Comparison of ENCODE assay signal across 20 cellular contexts in the genomic region with DNA sequence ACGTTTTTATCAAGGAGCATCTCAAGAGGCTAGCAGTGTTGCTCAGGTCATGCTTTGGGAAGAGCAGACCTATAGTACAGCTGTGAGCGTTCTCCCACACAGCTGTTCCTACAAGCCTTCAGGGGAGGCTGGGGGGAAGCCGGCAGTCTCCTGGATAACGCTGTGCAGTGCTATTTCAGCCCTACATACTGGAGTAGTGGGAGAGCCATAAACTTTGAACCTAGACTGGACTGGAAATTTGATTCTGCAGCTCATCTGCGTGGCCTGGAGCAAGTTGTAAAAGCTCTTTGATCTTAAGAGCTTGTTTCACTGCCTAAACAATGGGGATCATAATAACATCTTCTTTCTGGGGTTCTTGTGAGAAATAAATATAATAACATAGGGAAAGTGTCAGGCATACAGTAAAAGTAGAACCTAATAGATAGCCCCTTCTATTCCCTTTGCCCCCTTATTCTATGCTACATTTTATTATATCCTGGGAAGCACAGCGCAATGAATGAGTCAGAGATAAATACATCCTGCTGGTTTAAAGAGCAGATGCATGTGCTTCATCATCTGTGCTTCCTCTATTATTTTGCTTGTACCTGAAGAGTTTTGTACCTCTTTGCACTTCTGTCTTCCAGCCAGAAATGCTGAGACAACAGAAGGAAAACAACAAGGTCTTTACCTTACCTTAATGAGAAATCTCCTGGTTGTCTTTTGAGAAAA. TPM values are rescaled to one million over a fixed set of nuclear protein-coding genes. Genes with fewer than 3 reads are reported as not detected.
A peak's percentile ranks its signal among the peaks of the same experiment; 100 is the strongest.
DNase-seq lines count a peak whose midpoint lies in the region; ATAC-seq and TF ChIP-seq lines count a peak whose summit lies in the region.
"Had no signal": no experiment of that assay in that cellular context is flagged by ENCODE, and none has a peak within 500 bp of the region (broad histone marks: within the 10 kb centered on the region; RNA-seq: fewer than 3 reads in every experiment).

No MANE protein-coding gene starts in this region.

- no peaks in the 10 kb centered on the region for H3K36me3 ChIP-seq in PC-3 (ENCODE audit: low read depth, low read length)

- no peak overlapping the region for H3K9ac ChIP-seq in PC-3 (ENCODE audit: low read length)

- no peak overlapping the region for H3K4me3 ChIP-seq in PC-3 (ENCODE audit: low read length)
- H3K4me3 ChIP-seq: K562 had no signal

- peaks cover 12% of the 10 kb centered on the region for H3K4me1 ChIP-seq in PC-3 (ENCODE audit: insufficient read depth, low read length)

- H3K27ac ChIP-seq in PC-3 (ENCODE audit: low read length), result peak overlapping the region; percentile 8; the same call in 1 of the 2 replicates
- H3K27ac ChIP-seq: HL-60 had no signal

- no peaks in the 10 kb centered on the region for H3K27me3 ChIP-seq in PC-3 (ENCODE audit: low read length)

- no peak overlapping the region for H2AFZ ChIP-seq in PC-3 (ENCODE audit: low read length)

- H3K4me2 ChIP-seq in PC-3 (ENCODE audit: low read length), result peak overlapping the region; percentile 39

- POLR2A ChIA-PET in PC-3 (lab: Charles Lee; ENCODE audit: unreplicated experiment), result no interaction called here

- no TSS peak for BruUV-seq in PC-3 (replicated peaks; lab: Mats Ljungman, UMichigan)

- no peaks in the 10 kb centered on the region for H3K9me2 ChIP-seq in PC-3 (replicated peaks; ENCODE audit: low read length)

- intact Hi-C loops in PC-3 (cut with micrococcal nuclease), result no loop called here

- no peaks in the 10 kb centered on the region for H3K79me2 ChIP-seq in PC-3 (ENCODE audit: low read length)

- DNase-seq in A172 (ENCODE audit: low spot score) (peak; percentile 4), ELF-1 (ENCODE audit: low read depth, low spot score) (peak; percentile 31), PC-3 (peak; percentile 62), left kidney (ENCODE audit: low read depth, low spot score) (peak; percentile 80), HUDEP-2 (lab: John Stamatoyannopoulos, UW; ENCODE audit: unreplicated experiment in 76 of 76) (no peak)
- DNase-seq: AML-193, HCEC 1CT, MV-4-11, NCI-H1436, NCI-H2029, NCI-H524, SIG-M5, T-helper 2 cell had no signal

- no peak for TF ChIP-seq CTCF in PC-3 (conservative IDR thresholded peaks at IDR 0.05; ENCODE audit: low read depth, low read length)

- CTCF ChIA-PET in PC-3 (lab: Charles Lee), result no interaction called here

- no peaks in the 10 kb centered on the region for H3K9me3 ChIP-seq in PC-3 (ENCODE audit: low read length)

- no peaks in the 10 kb centered on the region for H4K20me1 ChIP-seq in PC-3 (ENCODE audit: low read length)

- no peaks in the 10 kb centered on the region for H3F3A ChIP-seq in PC-3 (ENCODE audit: low read length, unreplicated experiment)

- peak; percentile 92 for ATAC-seq in PC-3
- ATAC-seq in HG02588 (IDR thresholded peaks at IDR 0.05; ENCODE audit: unreplicated experiment), result no peak
- ATAC-seq in HG03432 (IDR thresholded peaks at IDR 0.05; ENCODE audit: unreplicated experiment), result no peak
- ATAC-seq in HG02678 (IDR thresholded peaks at IDR 0.05; ENCODE audit: unreplicated experiment), result no peak
- ATAC-seq: K562, Panc1 had no signal

RNA-seq across cellular contexts. Expression of a gene that starts 14.7 kb away (rescaled TPM):
- total RNA-seq in A172 (2014; rRNA removed; shearing (Covaris generic)), result 0.17 TPM in 1 of 2 replicates, not detected in the other
- total RNA-seq in PC-3 (2014; rRNA removed), result not detected in 2 replicates
- total RNA-seq: G401 had no signal

RNA-seq across cellular contexts. Expression of a gene that starts 51.2 kb away (rescaled TPM):
- total RNA-seq in A172 (2014; rRNA removed; shearing (Covaris generic)), result not detected in 2 replicates
- total RNA-seq in PC-3 (2014; rRNA removed), result not detected in 2 replicates
- total RNA-seq: G401 had no signal

RNA-seq across cellular contexts. Expression of a gene that starts 59.0 kb away (rescaled TPM):
- 17.4 and 29.6 TPM in 2 replicates for total RNA-seq in A172 (2014; rRNA removed; shearing (Covaris generic))
- 0.40 TPM in 1 of 2 replicates, not detected in the other for total RNA-seq in PC-3 (2014; rRNA removed)
- total RNA-seq: G401, K562 had no signal

Comparison
In these comparisons a context has a peak if more than half of its experiments do, and no peak if none do; other contexts are left out.
1. DNase-seq: peak in A172 (single experiment), ELF-1 (single experiment), PC-3 (single experiment) and left kidney (single experiment); none in HUDEP-2 (0 of 76).
2. RNA of a gene that starts 59.0 kb away (total RNA-seq): 17.4 to 29.6 TPM in A172; 0.40 TPM in PC-3; every median in the first group is over 10 times any median in the second.